ENCODE assay signal across 21 cellular contexts in genomic region chr3:55294557-55294956, GRCh38.
"Had no signal": no experiment of that assay in that cellular context is flagged by ENCODE, and none has a peak within 500 bp of the region (broad histone marks: within the 10 kb centered on the region; RNA-seq: fewer than 3 reads in every experiment).

No MANE protein-coding gene starts in this region.

- H3K4me2 ChIP-seq: smooth muscle cell had no signal

- H3K27me3 ChIP-seq: gastrocnemius medialis, right lobe of liver, stomach, tibial artery had no signal

- ATAC-seq: gastrocnemius medialis; left ventricle myocardium superior; lower lobe of right lung; natural killer cell treated with Interleukin-12 subunit alpha and Interleukin-12 subunit beta and Interleukin-15 and Interleukin-18, amount 100 ng/mL, for 72 hours; right lobe of liver had no signal

- H3K9me3 ChIP-seq: gastrocnemius medialis, lower lobe of right lung, right lobe of liver had no signal

- H3K4me1 Mint-ChIP-seq: memory B cell had no signal

- H3K4me1 ChIP-seq: gastrocnemius medialis, lower lobe of right lung, parathyroid adenoma, right lobe of liver, stomach, tibial artery had no signal

- H3K36me3 Mint-ChIP-seq: memory B cell; natural killer cell treated with Interleukin-12 subunit alpha and Interleukin-12 subunit beta and Interleukin-15 and Interleukin-18, amount 100 ng/mL, for 72 hours; type B pancreatic cell had no signal

- H3K9me3 Mint-ChIP-seq: neural crest cell had no signal

- H3K79me2 ChIP-seq: parathyroid adenoma had no signal

- H2AFZ ChIP-seq: parathyroid adenoma had no signal

- H3K9ac ChIP-seq: parathyroid adenoma had no signal

- DNase-seq: dorsolateral prefrontal cortex; effector CD4-positive, alpha-beta T cell; gastrocnemius medialis; head of caudate nucleus; left ventricle myocardium superior; lower lobe of right lung; right lobe of liver; stimulated activated CD4-positive, alpha-beta T cell treated with anti-CD3 and anti-CD28 coated beads, Interleukin-12 subunit alpha, Interleukin-12 subunit beta, amount 100 ng/mL, for 4 hours; stimulated activated CD4-positive, alpha-beta T cell treated with anti-CD3 and anti-CD28 coated beads, Interleukin-1b, Interleukin-23, amount 100 ng/mL, for 48 hours; stimulated activated CD4-positive, alpha-beta T cell treated with anti-CD3 and anti-CD28 coated beads, Interleukin-4, amount 100 ng/mL, for 1 hour; stimulated activated CD8-positive, alpha-beta memory T cell treated with anti-CD3 and anti-CD28 coated beads, Interleukin-4, amount 100 ng/mL, for 48 hours; stimulated activated naive CD4-positive, alpha-beta T cell treated with Interleukin-2 at 50 U/mL for 16 hours; stomach; tibial artery had no signal

- H3K4me3 Mint-ChIP-seq: memory B cell; natural killer cell treated with Interleukin-12 subunit alpha and Interleukin-12 subunit beta and Interleukin-15 and Interleukin-18, amount 100 ng/mL, for 72 hours; neural crest cell; type B pancreatic cell had no signal

- H3K4me3 ChIP-seq: dorsolateral prefrontal cortex, gastrocnemius medialis, lower lobe of right lung, right lobe of liver, smooth muscle cell, stomach, tibial artery had no signal

- H3K27ac ChIP-seq: dorsolateral prefrontal cortex, gastrocnemius medialis, lower lobe of right lung, parathyroid adenoma, right lobe of liver, stomach, tibial artery had no signal

- H3K36me3 ChIP-seq: gastrocnemius medialis, lower lobe of right lung, right lobe of liver, stomach, tibial artery had no signal

- H3K27ac Mint-ChIP-seq: memory B cell; natural killer cell treated with Interleukin-12 subunit alpha and Interleukin-12 subunit beta and Interleukin-15 and Interleukin-18, amount 100 ng/mL, for 72 hours; progenitor cell of endocrine pancreas; type B pancreatic cell had no signal

- H3K27me3 Mint-ChIP-seq: natural killer cell treated with Interleukin-12 subunit alpha and Interleukin-12 subunit beta and Interleukin-15 and Interleukin-18, amount 100 ng/mL, for 72 hours had no signal
